In the genomic region with DNA sequence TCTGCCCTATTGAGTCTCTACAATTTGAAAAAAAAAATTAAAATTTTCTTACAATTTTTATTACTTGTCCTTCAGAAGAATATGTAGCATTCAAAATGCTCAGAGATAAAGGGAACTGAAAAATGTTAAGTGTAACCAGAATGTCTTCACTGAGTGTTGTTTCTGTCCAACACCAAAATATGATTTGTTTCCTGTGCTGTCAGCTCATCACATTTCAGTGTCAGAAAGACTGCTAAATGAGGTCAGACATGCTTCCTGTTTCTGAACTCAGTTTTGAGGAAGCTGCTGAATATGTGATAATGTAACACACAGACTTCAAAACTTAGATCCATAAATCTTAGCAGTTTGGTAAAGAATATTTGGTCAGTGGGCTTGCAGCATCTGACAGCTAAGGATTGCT, we compare ENCODE assay signal across 19 cellular contexts.
DNase-seq lines count a peak whose midpoint lies in the region; ATAC-seq and TF ChIP-seq lines count a peak whose summit lies in the region.
"Had no signal": no experiment of that assay in that cellular context is flagged by ENCODE, and none has a peak within 500 bp of the region (broad histone marks: within the 10 kb centered on the region; RNA-seq: fewer than 3 reads in every experiment).

No MANE protein-coding gene starts in this region.

- no peak for TF ChIP-seq CTCF in HL-60 (IDR thresholded peaks at IDR 0.05; ENCODE audit: insufficient read depth, low read length)
- no peak for TF ChIP-seq CTCF in WTC11 (IDR thresholded peaks at IDR 0.05)

- peaks cover 10% of the 10 kb centered on the region for H3K4me1 Mint-ChIP-seq in WTC11
- H3K4me1 Mint-ChIP-seq: activated naive CD8-positive, alpha-beta T cell treated with anti-CD3 and anti-CD28 coated beads for 36 hours; T-cell had no signal

- H3K27ac ChIP-seq in BLaER1 treated with 17β-estradiol and CSF1 and Interleukin-3, amounts not matched to agents 10 nM and 100 nM: peak overlapping the region; percentile 62 to 84 (median 75)
- H3K27ac ChIP-seq in HL-60 (replicated peaks): no peak overlapping the region
- H3K27ac ChIP-seq: gastrocnemius medialis had no signal

- POLR2A ChIA-PET in WTC11 (lab: Charles Lee): no interaction called here

- H3K4me3 Mint-ChIP-seq in WTC11: no peak overlapping the region
- H3K4me3 Mint-ChIP-seq: activated naive CD8-positive, alpha-beta T cell treated with anti-CD3 and anti-CD28 coated beads for 36 hours; immature natural killer cell; T-cell had no signal

- peak; percentile 12 to 31 for DNase-seq in HL-60 (ENCODE audit: low read depth in 1 of 2, low spot score in 1 of 2)
- DNase-seq in RPMI8226: peak; percentile 65
- DNase-seq in iris pigment epithelial cell (ENCODE audit: low read depth): peak; percentile 10
- DNase-seq in WTC11 (ENCODE audit: low spot score): no peak
- no peak for DNase-seq in NCI-H1436 (lab: John Stamatoyannopoulos, UW)
- DNase-seq: activated CD4-positive, alpha-beta T cell treated with anti-CD3 and anti-CD28 coated beads for 4 hours; activated naive CD8-positive, alpha-beta T cell treated with anti-CD3 and anti-CD28 coated beads for 36 hours; central memory CD4-positive, alpha-beta T cell; DMS 273 treated with DMSO at 0.1 percent for 48 hours; gastrocnemius medialis; midbrain; NCI-H1048; NCI-H2171 treated with DMSO at 0.1 percent for 48 hours; stimulated activated CD4-positive, alpha-beta T cell treated with anti-CD3 and anti-CD28 coated beads, Interleukin-12 subunit alpha, Interleukin-12 subunit beta, amount 100 ng/mL, for 4 hours; T-cell had no signal

- peaks cover 28 to 80% (median 62%) of the 10 kb centered on the region in 10 experiments for H3K4me1 ChIP-seq in BLaER1 treated with 17β-estradiol and CSF1 and Interleukin-3, amounts not matched to agents 10 nM and 100 nM
- H3K4me1 ChIP-seq: gastrocnemius medialis had no signal

- CTCF ChIA-PET in WTC11 (lab: Charles Lee): no interaction called here

- no peak overlapping the region for H3K27ac Mint-ChIP-seq in WTC11
- H3K27ac Mint-ChIP-seq: activated naive CD8-positive, alpha-beta T cell treated with anti-CD3 and anti-CD28 coated beads for 36 hours; immature natural killer cell; T-cell had no signal

- H3K4me2 ChIP-seq in BLaER1 treated with 17β-estradiol and CSF1 and Interleukin-3, amounts not matched to agents 10 nM and 100 nM: peak overlapping the region; percentile 52 to 86 (median 79)

- peak overlapping the region in 10 of 11 experiments; percentile 21 to 72 (median 60); a peak in 18 of 22 replicates for H3K9ac ChIP-seq in BLaER1 treated with 17β-estradiol and CSF1 and Interleukin-3, amounts not matched to agents 10 nM and 100 nM

- no peaks in the 10 kb centered on the region for H3K27me3 ChIP-seq in BLaER1 treated with 17β-estradiol and CSF1 and Interleukin-3, amounts not matched to agents 10 nM and 100 nM
- H3K27me3 ChIP-seq in HL-60 (ENCODE audit: insufficient read depth, poor library complexity, severe bottlenecking): no peaks in the 10 kb centered on the region
- H3K27me3 ChIP-seq: gastrocnemius medialis had no signal

- ATAC-seq in WTC11: no peak
- ATAC-seq in GM18498 (IDR thresholded peaks at IDR 0.05; ENCODE audit: unreplicated experiment): no peak
- no peak for ATAC-seq in HG03280 (IDR thresholded peaks at IDR 0.05; ENCODE audit: unreplicated experiment)
- ATAC-seq: gastrocnemius medialis, T-cell had no signal

- no peaks in the 10 kb centered on the region for H3K9me3 Mint-ChIP-seq in WTC11

- peak overlapping the region in 1 of 10 experiments; percentile 29; a peak in 3 of 20 replicates for H3K4me3 ChIP-seq in BLaER1 treated with 17β-estradiol and CSF1 and Interleukin-3, amounts not matched to agents 10 nM and 100 nM
- no peak overlapping the region for H3K4me3 ChIP-seq in HL-60 (replicated peaks; ENCODE audit: insufficient read depth, low read length)
- H3K4me3 ChIP-seq: gastrocnemius medialis had no signal

- no peaks in the 10 kb centered on the region for H3K27me3 Mint-ChIP-seq in WTC11 (ENCODE audit: low read depth)
- H3K27me3 Mint-ChIP-seq: activated naive CD8-positive, alpha-beta T cell treated with anti-CD3 and anti-CD28 coated beads for 36 hours; T-cell had no signal

- H4K20me1 ChIP-seq in BLaER1 treated with 17β-estradiol and CSF1 and Interleukin-3, amounts not matched to agents 10 nM and 100 nM: no peaks in the 10 kb centered on the region

- H3K9me3 ChIP-seq in BLaER1 treated with 17β-estradiol and CSF1 and Interleukin-3, amounts not matched to agents 10 nM and 100 nM (replicated peaks in 1 of 11): peaks cover 0 to 6% (median 0%) of the 10 kb centered on the region in 11 experiments; a peak in 1 of 22 replicates
- H3K9me3 ChIP-seq: gastrocnemius medialis had no signal

- H3K36me3 Mint-ChIP-seq in WTC11: no peaks in the 10 kb centered on the region
- H3K36me3 Mint-ChIP-seq: activated naive CD8-positive, alpha-beta T cell treated with anti-CD3 and anti-CD28 coated beads for 36 hours; immature natural killer cell; T-cell had no signal

- H3K36me3 ChIP-seq in BLaER1 treated with 17β-estradiol and CSF1 and Interleukin-3, amounts not matched to agents 10 nM and 100 nM: no peaks in the 10 kb centered on the region
- H3K36me3 ChIP-seq: gastrocnemius medialis had no signal

TF ChIP-seq in WTC11, 78 proteins besides CTCF, POLR2A, EP300 and RAD21:
- no peak for TF ChIP-seq SP1 (CRISPR knock-in tag; conservative IDR thresholded peaks at IDR 0.05)
- TF ChIP-seq, protein P1, sequence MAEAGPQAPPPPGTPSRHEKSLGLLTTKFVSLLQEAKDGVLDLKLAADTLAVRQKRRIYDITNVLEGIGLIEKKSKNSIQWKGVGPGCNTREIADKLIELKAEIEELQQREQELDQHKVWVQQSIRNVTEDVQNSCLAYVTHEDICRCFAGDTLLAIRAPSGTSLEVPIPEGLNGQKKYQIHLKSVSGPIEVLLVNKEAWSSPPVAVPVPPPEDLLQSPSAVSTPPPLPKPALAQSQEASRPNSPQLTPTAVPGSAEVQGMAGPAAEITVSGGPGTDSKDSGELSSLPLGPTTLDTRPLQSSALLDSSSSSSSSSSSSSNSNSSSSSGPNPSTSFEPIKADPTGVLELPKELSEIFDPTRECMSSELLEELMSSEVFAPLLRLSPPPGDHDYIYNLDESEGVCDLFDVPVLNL (CRISPR knock-in tag; IDR thresholded peaks at IDR 0.05; ENCODE audit: borderline replicate concordance, low read depth): no peak
- no peak for TF ChIP-seq ZBTB21 (CRISPR knock-in tag; IDR thresholded peaks at IDR 0.05; ENCODE audit: borderline replicate concordance)
- TF ChIP-seq SMAD3 (CRISPR knock-in tag; IDR thresholded peaks at IDR 0.05; ENCODE audit: borderline replicate concordance): no peak
- TF ChIP-seq PRRX2 (CRISPR knock-in tag; IDR thresholded peaks at IDR 0.05): no peak
- TF ChIP-seq ZNF263 (CRISPR knock-in tag; IDR thresholded peaks at IDR 0.05; ENCODE audit: low read depth): no peak
- TF ChIP-seq NR3C1 (CRISPR knock-in tag; conservative IDR thresholded peaks at IDR 0.05; ENCODE audit: low read depth): no peak
- no peak for TF ChIP-seq NFE2L1 (CRISPR knock-in tag; IDR thresholded peaks at IDR 0.05)
- TF ChIP-seq, protein P2, sequence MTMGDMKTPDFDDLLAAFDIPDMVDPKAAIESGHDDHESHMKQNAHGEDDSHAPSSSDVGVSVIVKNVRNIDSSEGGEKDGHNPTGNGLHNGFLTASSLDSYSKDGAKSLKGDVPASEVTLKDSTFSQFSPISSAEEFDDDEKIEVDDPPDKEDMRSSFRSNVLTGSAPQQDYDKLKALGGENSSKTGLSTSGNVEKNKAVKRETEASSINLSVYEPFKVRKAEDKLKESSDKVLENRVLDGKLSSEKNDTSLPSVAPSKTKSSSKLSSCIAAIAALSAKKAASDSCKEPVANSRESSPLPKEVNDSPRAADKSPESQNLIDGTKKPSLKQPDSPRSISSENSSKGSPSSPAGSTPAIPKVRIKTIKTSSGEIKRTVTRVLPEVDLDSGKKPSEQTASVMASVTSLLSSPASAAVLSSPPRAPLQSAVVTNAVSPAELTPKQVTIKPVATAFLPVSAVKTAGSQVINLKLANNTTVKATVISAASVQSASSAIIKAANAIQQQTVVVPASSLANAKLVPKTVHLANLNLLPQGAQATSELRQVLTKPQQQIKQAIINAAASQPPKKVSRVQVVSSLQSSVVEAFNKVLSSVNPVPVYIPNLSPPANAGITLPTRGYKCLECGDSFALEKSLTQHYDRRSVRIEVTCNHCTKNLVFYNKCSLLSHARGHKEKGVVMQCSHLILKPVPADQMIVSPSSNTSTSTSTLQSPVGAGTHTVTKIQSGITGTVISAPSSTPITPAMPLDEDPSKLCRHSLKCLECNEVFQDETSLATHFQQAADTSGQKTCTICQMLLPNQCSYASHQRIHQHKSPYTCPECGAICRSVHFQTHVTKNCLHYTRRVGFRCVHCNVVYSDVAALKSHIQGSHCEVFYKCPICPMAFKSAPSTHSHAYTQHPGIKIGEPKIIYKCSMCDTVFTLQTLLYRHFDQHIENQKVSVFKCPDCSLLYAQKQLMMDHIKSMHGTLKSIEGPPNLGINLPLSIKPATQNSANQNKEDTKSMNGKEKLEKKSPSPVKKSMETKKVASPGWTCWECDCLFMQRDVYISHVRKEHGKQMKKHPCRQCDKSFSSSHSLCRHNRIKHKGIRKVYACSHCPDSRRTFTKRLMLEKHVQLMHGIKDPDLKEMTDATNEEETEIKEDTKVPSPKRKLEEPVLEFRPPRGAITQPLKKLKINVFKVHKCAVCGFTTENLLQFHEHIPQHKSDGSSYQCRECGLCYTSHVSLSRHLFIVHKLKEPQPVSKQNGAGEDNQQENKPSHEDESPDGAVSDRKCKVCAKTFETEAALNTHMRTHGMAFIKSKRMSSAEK (CRISPR knock-in tag; IDR thresholded peaks at IDR 0.05; ENCODE audit: borderline replicate concordance): no peak

Comparison
In these comparisons a context has a peak if more than half of its experiments do, and no peak if none do; other contexts are left out.
1. DNase-seq: peak in HL-60 (2 of 2), RPMI8226 (single experiment) and iris pigment epithelial cell (single experiment); none in WTC11 (single experiment) and NCI-H1436 (single experiment).